Comparison of ENCODE assay signal across 8 cellular contexts in the genomic region with DNA sequence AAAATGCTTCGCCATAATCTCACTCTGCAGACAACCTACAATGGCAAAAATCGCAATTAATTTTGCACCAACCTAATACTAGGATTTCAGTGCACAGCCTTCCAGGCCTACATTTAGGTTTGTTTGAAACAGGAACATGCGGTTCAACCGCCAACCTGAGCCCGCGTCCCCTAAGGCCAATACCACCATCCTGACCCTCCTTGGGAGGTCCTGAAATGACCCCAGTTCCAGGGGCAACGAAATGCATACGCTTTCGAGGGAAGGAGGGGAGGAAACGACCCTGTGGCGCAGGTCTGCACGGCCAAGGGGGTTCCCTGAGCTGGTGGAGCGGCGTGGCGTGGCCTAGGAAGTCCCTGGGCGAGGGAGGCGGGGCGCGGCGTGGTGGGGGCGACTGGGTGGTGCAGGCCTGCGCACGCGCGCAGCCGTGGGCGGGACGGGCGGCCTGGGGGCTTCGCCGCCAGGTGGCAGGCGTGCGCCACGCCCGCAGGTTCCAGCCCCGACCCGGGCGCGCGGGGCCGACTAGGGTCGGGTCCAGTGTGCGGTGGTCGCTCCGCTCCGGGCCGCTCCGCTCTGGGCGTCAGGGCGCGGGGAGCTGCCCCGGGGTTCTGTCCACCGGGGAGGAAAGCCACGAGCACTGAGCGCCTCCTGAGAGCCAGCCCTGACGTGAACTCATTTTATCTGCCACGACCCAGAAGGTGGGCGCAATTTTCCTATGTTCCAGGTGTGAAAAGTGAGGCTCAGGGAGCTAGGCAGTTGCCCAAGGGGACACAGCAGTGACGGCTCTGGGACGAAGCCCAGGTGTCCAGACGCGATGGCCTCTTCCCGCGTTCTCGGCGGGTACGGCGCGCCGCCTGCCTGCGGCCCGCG.
DNase-seq lines count a peak whose midpoint lies in the region; ATAC-seq and TF ChIP-seq lines count a peak whose summit lies in the region.

No MANE protein-coding gene starts in this region.

- peaks cover 5% of the 10 kb centered on the region for H3K36me3 Mint-ChIP-seq in dendritic cell treated with granulocyte-macrophage colony-stimulating factor and Interleukin-4, amounts not matched to agents 40 ng/mL and 50 ng/mL, for 4 days (ENCODE audit: low read depth)

- DNase-seq in AG20443 (ENCODE audit: low spot score): peak; percentile 98
- DNase-seq in NCI-H524 treated with DMSO at 0.1 percent for 48 hours (lab: John Stamatoyannopoulos, UW): peak; percentile 5
- DNase-seq in activated CD4-positive, alpha-beta T cell treated with anti-CD3 and anti-CD28 coated beads, Interleukin-2, amount 50 U/mL, for 1 hour: peak; percentile 90
- peak; percentile 91 to 97 for DNase-seq in stimulated activated CD4-positive, alpha-beta T cell treated with anti-CD3 and anti-CD28 coated beads, Interleukin-4, amount 100 ng/mL, for 4 hours

- 3% methylated on average over 73 of the region's 73 CpGs for WGBS in liver

- H3K4me1 Mint-ChIP-seq in dendritic cell treated with granulocyte-macrophage colony-stimulating factor and Interleukin-4, amounts not matched to agents 40 ng/mL and 50 ng/mL, for 4 days (ENCODE audit: low read depth): peaks cover 40% of the 10 kb centered on the region

- H3K4me3 ChIP-seq in liver (ENCODE audit: low read depth in 1 of 3, low read length in 3 of 3): peak overlapping the region; percentile 65 to 83 (median 76)

- H3K4me3 Mint-ChIP-seq in dendritic cell treated with granulocyte-macrophage colony-stimulating factor and Interleukin-4, amounts not matched to agents 40 ng/mL and 50 ng/mL, for 4 days: peak overlapping the region; percentile 75

- ATAC-seq in GM19023 (IDR thresholded peaks at IDR 0.05; ENCODE audit: unreplicated experiment) (peak; percentile 60), HG03196 (IDR thresholded peaks at IDR 0.05; ENCODE audit: unreplicated experiment) (peak; percentile 54)

- peaks cover 0 to 12% (median 6%) of the 10 kb centered on the region in 4 donors for H3K4me1 ChIP-seq in liver (ENCODE audit: control insufficient read depth in 4 of 4, insufficient read depth in 4 of 4, low read length in 3 of 4)

- no peaks in the 10 kb centered on the region for H3K36me3 ChIP-seq in liver (ENCODE audit: control insufficient read depth in 4 of 4, insufficient read depth in 3 of 4, low read depth in 1 of 4, low read length in 3 of 4)

- no peaks in the 10 kb centered on the region for H3K9me3 Mint-ChIP-seq in dendritic cell treated with granulocyte-macrophage colony-stimulating factor and Interleukin-4, amounts not matched to agents 40 ng/mL and 50 ng/mL, for 4 days

- no peak for TF ChIP-seq RAD21 in liver (IDR thresholded peaks at IDR 0.05)

- peak overlapping the region; percentile 45 to 72 for H3K9ac ChIP-seq in liver (ENCODE audit: low read depth in 1 of 2, low read length in 2 of 2)

- H3K9me3 ChIP-seq in liver (ENCODE audit: control insufficient read depth in 4 of 4, low read length in 3 of 4): no peaks in the 10 kb centered on the region

- intact Hi-C loops in dendritic cell treated with granulocyte-macrophage colony-stimulating factor and Interleukin-4, amounts not matched to agents 40 ng/mL and 50 ng/mL, for 4 days (cut with micrococcal nuclease): loop anchor here (1.0 to 5.0 kb wide), 3 partner anchors 215 to 565 kb away; a partner anchor contains a TSS

- peak overlapping the region; percentile 62 for H3K27ac Mint-ChIP-seq in dendritic cell treated with granulocyte-macrophage colony-stimulating factor and Interleukin-4, amounts not matched to agents 40 ng/mL and 50 ng/mL, for 4 days

- peaks cover 3% of the 10 kb centered on the region for H3K27me3 Mint-ChIP-seq in dendritic cell treated with granulocyte-macrophage colony-stimulating factor and Interleukin-4, amounts not matched to agents 40 ng/mL and 50 ng/mL, for 4 days

- H3K27me3 ChIP-seq in liver (ENCODE audit: control insufficient read depth in 4 of 4, insufficient read depth in 4 of 4, low read length in 3 of 4): no peaks in the 10 kb centered on the region

- H3K27ac ChIP-seq in liver (ENCODE audit: low read depth in 1 of 2, low read length in 2 of 2): peak overlapping the region; percentile 58 to 65

- peak; percentile 89 for TF ChIP-seq CTCF in liver (IDR thresholded peaks at IDR 0.05; ENCODE audit: low read depth, low read length, missing input control)

TF ChIP-seq in liver, 16 proteins besides CTCF, POLR2A, EP300 and RAD21:
- TF ChIP-seq, protein P1, sequence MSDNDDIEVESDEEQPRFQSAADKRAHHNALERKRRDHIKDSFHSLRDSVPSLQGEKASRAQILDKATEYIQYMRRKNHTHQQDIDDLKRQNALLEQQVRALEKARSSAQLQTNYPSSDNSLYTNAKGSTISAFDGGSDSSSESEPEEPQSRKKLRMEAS (IDR thresholded peaks at IDR 0.05): no peak
- TF ChIP-seq RXRA (IDR thresholded peaks at IDR 0.05): peak in 1 of 2 donors; percentile 9

Comparison
In these comparisons a context has a peak if more than half of its experiments do, and no peak if none do; other contexts are left out.
1. Peak in every context shown above with its lines: DNase-seq, ATAC-seq, H3K4me3 ChIP-seq and H3K27ac ChIP-seq.
2. DNase-seq: peak in every context shown above with its lines; median percentile 98 in AG20443; 94 in stimulated activated CD4-positive, alpha-beta T cell treated with anti-CD3 and anti-CD28 coated beads, Interleukin-4, amount 100 ng/mL, for 4 hours; 90 in activated CD4-positive, alpha-beta T cell treated with anti-CD3 and anti-CD28 coated beads, Interleukin-2, amount 50 U/mL, for 1 hour; 5 in NCI-H524 treated with DMSO at 0.1 percent for 48 hours.